ENCODE assay signal across 1 cellular context in the genomic region with DNA sequence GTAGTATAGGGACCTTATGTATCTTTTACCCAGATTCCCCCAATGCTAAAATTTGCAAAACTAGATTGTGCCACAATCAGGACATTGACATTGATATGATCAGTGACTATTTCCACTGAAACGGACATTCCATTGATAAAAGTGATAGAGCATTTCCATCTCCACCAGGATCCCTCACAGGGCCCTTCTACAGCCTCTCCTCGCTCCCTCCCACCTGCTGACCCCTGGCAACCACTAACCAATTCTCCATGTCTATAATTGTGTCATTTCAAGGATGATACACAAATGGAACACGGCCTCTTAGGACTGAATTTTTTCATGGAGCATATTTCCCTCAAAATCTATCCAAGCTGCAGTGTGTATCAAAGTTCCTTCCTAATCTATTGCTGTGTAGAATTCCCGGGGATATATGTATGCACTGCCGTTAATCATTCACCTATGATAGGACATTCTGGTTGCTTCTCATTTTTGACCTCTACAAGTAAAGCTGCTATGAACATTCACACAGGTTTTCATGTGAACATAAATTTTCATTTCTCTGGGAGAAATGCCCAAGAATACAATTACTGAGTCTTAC.
A peak's percentile ranks its signal among the peaks of the same experiment; 100 is the strongest.
TF ChIP-seq lines count a peak whose summit lies in the region.

No MANE protein-coding gene starts in this region.

TF ChIP-seq in HepG2, 621 proteins besides CTCF, POLR2A, EP300 and RAD21 (continued from another document and continues in another):
- TF ChIP-seq, protein P1, sequence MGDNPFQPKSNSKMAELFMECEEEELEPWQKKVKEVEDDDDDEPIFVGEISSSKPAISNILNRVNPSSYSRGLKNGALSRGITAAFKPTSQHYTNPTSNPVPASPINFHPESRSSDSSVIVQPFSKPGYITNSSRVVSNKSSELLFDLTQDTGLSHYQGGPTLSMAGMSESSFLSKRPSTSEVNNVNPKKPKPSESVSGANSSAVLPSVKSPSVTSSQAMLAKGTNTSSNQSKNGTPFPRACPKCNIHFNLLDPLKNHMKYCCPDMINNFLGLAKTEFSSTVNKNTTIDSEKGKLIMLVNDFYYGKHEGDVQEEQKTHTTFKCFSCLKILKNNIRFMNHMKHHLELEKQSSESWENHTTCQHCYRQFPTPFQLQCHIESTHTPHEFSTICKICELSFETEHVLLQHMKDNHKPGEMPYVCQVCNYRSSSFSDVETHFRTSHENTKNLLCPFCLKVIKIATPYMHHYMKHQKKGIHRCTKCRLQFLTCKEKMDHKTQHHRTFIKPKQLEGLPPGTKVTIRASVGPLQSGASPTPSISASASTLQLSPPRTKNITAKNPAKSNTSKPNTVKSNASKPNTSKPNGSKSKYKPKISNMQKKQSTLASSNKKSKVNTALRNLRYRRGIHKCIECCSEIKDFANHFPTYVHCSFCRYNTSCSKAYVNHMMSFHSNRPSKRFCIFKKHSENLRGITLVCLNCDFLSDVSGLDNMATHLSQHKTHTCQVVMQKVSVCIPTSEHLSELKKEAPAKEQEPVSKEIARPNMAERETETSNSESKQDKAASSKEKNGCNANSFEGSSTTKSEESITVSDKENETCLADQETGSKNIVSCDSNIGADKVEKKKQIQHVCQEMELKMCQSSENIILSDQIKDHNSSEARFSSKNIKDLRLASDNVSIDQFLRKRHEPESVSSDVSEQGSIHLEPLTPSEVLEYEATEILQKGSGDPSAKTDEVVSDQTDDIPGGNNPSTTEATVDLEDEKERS (CRISPR knock-in tag; IDR thresholded peaks at IDR 0.05) = no peak
- no peak for TF ChIP-seq ZFP36L2 (CRISPR knock-in tag; IDR thresholded peaks at IDR 0.05)
- no peak for TF ChIP-seq ZNF572 (CRISPR knock-in tag; IDR thresholded peaks at IDR 0.05)
- no peak for TF ChIP-seq ZFP36 (IDR thresholded peaks at IDR 0.05; ENCODE audit: borderline replicate concordance, low read depth, low read length, partially characterized antibody)
- peak; percentile 35; the same call in 1 of the 2 replicates for TF ChIP-seq NR2C2 (CRISPR knock-in tag; IDR thresholded peaks at IDR 0.05; ENCODE audit: borderline replicate concordance)
- TF ChIP-seq ZNF607 (CRISPR knock-in tag; IDR thresholded peaks at IDR 0.05; ENCODE audit: borderline replicate concordance) = no peak
- TF ChIP-seq ZNF768 (CRISPR knock-in tag; IDR thresholded peaks at IDR 0.05) = no peak
- TF ChIP-seq SMAD3 (CRISPR knock-in tag; IDR thresholded peaks at IDR 0.05) = no peak
- TF ChIP-seq, protein P2, sequence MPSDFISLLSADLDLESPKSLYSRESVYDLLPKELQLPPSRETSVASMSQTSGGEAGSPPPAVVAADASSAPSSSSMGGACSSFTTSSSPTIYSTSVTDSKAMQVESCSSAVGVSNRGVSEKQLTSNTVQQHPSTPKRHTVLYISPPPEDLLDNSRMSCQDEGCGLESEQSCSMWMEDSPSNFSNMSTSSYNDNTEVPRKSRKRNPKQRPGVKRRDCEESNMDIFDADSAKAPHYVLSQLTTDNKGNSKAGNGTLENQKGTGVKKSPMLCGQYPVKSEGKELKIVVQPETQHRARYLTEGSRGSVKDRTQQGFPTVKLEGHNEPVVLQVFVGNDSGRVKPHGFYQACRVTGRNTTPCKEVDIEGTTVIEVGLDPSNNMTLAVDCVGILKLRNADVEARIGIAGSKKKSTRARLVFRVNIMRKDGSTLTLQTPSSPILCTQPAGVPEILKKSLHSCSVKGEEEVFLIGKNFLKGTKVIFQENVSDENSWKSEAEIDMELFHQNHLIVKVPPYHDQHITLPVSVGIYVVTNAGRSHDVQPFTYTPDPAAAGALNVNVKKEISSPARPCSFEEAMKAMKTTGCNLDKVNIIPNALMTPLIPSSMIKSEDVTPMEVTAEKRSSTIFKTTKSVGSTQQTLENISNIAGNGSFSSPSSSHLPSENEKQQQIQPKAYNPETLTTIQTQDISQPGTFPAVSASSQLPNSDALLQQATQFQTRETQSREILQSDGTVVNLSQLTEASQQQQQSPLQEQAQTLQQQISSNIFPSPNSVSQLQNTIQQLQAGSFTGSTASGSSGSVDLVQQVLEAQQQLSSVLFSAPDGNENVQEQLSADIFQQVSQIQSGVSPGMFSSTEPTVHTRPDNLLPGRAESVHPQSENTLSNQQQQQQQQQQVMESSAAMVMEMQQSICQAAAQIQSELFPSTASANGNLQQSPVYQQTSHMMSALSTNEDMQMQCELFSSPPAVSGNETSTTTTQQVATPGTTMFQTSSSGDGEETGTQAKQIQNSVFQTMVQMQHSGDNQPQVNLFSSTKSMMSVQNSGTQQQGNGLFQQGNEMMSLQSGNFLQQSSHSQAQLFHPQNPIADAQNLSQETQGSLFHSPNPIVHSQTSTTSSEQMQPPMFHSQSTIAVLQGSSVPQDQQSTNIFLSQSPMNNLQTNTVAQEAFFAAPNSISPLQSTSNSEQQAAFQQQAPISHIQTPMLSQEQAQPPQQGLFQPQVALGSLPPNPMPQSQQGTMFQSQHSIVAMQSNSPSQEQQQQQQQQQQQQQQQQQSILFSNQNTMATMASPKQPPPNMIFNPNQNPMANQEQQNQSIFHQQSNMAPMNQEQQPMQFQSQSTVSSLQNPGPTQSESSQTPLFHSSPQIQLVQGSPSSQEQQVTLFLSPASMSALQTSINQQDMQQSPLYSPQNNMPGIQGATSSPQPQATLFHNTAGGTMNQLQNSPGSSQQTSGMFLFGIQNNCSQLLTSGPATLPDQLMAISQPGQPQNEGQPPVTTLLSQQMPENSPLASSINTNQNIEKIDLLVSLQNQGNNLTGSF (CRISPR knock-in tag; IDR thresholded peaks at IDR 0.05) = no peak
- TF ChIP-seq TFDP2 (CRISPR knock-in tag; IDR thresholded peaks at IDR 0.05) = no peak
- peak; percentile 18; the same call in 1 of the 2 replicates for TF ChIP-seq ZKSCAN8 (CRISPR knock-in tag; IDR thresholded peaks at IDR 0.05; ENCODE audit: borderline replicate concordance)
- TF ChIP-seq FOXP1 (IDR thresholded peaks at IDR 0.05) = no peak
- no peak for TF ChIP-seq FOXP1 (CRISPR knock-in tag; IDR thresholded peaks at IDR 0.05)
- no peak for TF ChIP-seq ZBTB42 (CRISPR knock-in tag; IDR thresholded peaks at IDR 0.05)
- no peak for TF ChIP-seq CENPX (CRISPR knock-in tag; IDR thresholded peaks at IDR 0.05)
- TF ChIP-seq ZNF704 (CRISPR knock-in tag; IDR thresholded peaks at IDR 0.05; ENCODE audit: borderline replicate concordance) = 0 out of 2 replicates have a peak, but pooled peaks have one; percentile 34
- TF ChIP-seq, protein P3, sequence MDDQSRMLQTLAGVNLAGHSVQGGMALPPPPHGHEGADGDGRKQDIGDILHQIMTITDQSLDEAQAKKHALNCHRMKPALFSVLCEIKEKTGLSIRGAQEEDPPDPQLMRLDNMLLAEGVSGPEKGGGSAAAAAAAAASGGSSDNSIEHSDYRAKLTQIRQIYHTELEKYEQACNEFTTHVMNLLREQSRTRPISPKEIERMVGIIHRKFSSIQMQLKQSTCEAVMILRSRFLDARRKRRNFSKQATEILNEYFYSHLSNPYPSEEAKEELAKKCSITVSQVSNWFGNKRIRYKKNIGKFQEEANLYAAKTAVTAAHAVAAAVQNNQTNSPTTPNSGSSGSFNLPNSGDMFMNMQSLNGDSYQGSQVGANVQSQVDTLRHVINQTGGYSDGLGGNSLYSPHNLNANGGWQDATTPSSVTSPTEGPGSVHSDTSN (CRISPR knock-in tag; IDR thresholded peaks at IDR 0.05; ENCODE audit: borderline replicate concordance) = no peak
- TF ChIP-seq, protein P4, sequence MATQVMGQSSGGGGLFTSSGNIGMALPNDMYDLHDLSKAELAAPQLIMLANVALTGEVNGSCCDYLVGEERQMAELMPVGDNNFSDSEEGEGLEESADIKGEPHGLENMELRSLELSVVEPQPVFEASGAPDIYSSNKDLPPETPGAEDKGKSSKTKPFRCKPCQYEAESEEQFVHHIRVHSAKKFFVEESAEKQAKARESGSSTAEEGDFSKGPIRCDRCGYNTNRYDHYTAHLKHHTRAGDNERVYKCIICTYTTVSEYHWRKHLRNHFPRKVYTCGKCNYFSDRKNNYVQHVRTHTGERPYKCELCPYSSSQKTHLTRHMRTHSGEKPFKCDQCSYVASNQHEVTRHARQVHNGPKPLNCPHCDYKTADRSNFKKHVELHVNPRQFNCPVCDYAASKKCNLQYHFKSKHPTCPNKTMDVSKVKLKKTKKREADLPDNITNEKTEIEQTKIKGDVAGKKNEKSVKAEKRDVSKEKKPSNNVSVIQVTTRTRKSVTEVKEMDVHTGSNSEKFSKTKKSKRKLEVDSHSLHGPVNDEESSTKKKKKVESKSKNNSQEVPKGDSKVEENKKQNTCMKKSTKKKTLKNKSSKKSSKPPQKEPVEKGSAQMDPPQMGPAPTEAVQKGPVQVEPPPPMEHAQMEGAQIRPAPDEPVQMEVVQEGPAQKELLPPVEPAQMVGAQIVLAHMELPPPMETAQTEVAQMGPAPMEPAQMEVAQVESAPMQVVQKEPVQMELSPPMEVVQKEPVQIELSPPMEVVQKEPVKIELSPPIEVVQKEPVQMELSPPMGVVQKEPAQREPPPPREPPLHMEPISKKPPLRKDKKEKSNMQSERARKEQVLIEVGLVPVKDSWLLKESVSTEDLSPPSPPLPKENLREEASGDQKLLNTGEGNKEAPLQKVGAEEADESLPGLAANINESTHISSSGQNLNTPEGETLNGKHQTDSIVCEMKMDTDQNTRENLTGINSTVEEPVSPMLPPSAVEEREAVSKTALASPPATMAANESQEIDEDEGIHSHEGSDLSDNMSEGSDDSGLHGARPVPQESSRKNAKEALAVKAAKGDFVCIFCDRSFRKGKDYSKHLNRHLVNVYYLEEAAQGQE (IDR thresholded peaks at IDR 0.05; ENCODE audit: borderline replicate concordance in 1 of 2, low read depth in 1 of 2, low read length in 2 of 2) = no peak
- no peak for TF ChIP-seq ZNF160 (CRISPR knock-in tag; IDR thresholded peaks at IDR 0.05)
- no peak for TF ChIP-seq ATF5 (CRISPR knock-in tag; IDR thresholded peaks at IDR 0.05; ENCODE audit: low read depth)
- TF ChIP-seq, protein P5, sequence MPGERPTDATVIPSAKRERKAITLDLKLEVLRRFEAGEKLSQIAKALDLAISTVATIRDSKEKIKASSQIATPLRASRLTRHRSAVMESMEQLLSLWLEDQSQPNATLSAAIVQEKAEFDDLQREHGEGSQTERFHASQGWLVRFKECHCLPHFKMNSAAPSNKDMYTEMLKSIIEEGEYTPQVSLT (CRISPR knock-in tag; IDR thresholded peaks at IDR 0.05; ENCODE audit: borderline replicate concordance, low read depth) = no peak
- TF ChIP-seq, protein P6, sequence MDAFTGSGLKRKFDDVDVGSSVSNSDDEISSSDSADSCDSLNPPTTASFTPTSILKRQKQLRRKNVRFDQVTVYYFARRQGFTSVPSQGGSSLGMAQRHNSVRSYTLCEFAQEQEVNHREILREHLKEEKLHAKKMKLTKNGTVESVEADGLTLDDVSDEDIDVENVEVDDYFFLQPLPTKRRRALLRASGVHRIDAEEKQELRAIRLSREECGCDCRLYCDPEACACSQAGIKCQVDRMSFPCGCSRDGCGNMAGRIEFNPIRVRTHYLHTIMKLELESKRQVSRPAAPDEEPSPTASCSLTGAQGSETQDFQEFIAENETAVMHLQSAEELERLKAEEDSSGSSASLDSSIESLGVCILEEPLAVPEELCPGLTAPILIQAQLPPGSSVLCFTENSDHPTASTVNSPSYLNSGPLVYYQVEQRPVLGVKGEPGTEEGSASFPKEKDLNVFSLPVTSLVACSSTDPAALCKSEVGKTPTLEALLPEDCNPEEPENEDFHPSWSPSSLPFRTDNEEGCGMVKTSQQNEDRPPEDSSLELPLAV (CRISPR knock-in tag; conservative IDR thresholded peaks at IDR 0.05; ENCODE audit: low read depth) = no peak
- TF ChIP-seq ZNF790 (CRISPR knock-in tag; IDR thresholded peaks at IDR 0.05; ENCODE audit: borderline replicate concordance) = no peak
- TF ChIP-seq HINFP (CRISPR knock-in tag; IDR thresholded peaks at IDR 0.05; ENCODE audit: low read depth) = no peak
- TF ChIP-seq MAFK (conservative IDR thresholded peaks at IDR 0.05 in 1 of 2, IDR thresholded peaks at IDR 0.05 in 1 of 2; ENCODE audit: low read length in 2 of 2) = no peak
- TF ChIP-seq FOXO1 (CRISPR knock-in tag; IDR thresholded peaks at IDR 0.05) = no peak
- TF ChIP-seq XRCC5 (optimal IDR thresholded peaks at IDR 0.05; ENCODE audit: low read length) = no peak
- TF ChIP-seq HNF1B (CRISPR knock-in tag; IDR thresholded peaks at IDR 0.05) = no peak
